1 cellular context compared by ENCODE assay signal in the genomic region with DNA sequence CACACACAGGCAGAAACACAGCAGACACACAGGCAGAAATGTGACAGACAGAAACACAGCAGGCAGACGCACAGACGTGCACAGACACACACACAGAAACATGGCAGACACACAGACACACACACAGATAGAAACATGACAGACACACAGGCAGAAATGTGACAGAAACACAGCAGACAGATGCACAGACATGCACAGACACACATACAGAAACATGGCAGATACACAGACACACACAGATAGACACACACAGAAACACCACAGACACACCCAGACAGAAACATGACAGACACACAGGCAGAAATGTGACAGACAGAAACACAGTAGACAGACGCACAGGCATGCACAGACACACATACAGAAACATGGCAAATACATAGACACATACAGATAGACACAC.
TF ChIP-seq lines count a peak whose summit lies in the region.

No MANE protein-coding gene starts in this region.

TF ChIP-seq in GM12878, 131 proteins besides CTCF, POLR2A, EP300 and RAD21:
- TF ChIP-seq, protein P1, sequence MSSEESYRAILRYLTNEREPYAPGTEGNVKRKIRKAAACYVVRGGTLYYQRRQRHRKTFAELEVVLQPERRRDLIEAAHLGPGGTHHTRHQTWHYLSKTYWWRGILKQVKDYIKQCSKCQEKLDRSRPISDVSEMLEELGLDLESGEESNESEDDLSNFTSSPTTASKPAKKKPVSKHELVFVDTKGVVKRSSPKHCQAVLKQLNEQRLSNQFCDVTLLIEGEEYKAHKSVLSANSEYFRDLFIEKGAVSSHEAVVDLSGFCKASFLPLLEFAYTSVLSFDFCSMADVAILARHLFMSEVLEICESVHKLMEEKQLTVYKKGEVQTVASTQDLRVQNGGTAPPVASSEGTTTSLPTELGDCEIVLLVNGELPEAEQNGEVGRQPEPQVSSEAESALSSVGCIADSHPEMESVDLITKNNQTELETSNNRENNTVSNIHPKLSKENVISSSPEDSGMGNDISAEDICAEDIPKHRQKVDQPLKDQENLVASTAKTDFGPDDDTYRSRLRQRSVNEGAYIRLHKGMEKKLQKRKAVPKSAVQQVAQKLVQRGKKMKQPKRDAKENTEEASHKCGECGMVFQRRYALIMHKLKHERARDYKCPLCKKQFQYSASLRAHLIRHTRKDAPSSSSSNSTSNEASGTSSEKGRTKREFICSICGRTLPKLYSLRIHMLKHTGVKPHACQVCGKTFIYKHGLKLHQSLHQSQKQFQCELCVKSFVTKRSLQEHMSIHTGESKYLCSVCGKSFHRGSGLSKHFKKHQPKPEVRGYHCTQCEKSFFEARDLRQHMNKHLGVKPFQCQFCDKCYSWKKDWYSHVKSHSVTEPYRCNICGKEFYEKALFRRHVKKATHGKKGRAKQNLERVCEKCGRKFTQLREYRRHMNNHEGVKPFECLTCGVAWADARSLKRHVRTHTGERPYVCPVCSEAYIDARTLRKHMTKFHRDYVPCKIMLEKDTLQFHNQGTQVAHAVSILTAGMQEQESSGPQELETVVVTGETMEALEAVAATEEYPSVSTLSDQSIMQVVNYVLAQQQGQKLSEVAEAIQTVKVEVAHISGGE (CRISPR knock-in tag; IDR thresholded peaks at IDR 0.05): no peak
- TF ChIP-seq LARP7 (IDR thresholded peaks at IDR 0.05) (no peak), IRF4 (IDR thresholded peaks at IDR 0.05; ENCODE audit: low read depth, low read length) (no peak), ZNF217 (IDR thresholded peaks at IDR 0.05) (no peak), PKNOX1 (IDR thresholded peaks at IDR 0.05) (0 out of 2 replicates have a peak, but pooled peaks have one; percentile 31), HDGF (IDR thresholded peaks at IDR 0.05) (peak; percentile 59; the same call in 1 of the 2 replicates), NBN (IDR thresholded peaks at IDR 0.05) (no peak), POLR2AphosphoS5 (IDR thresholded peaks at IDR 0.05; ENCODE audit: low read length) (no peak), DPF2 (IDR thresholded peaks at IDR 0.05) (no peak)
- TF ChIP-seq, protein P2, sequence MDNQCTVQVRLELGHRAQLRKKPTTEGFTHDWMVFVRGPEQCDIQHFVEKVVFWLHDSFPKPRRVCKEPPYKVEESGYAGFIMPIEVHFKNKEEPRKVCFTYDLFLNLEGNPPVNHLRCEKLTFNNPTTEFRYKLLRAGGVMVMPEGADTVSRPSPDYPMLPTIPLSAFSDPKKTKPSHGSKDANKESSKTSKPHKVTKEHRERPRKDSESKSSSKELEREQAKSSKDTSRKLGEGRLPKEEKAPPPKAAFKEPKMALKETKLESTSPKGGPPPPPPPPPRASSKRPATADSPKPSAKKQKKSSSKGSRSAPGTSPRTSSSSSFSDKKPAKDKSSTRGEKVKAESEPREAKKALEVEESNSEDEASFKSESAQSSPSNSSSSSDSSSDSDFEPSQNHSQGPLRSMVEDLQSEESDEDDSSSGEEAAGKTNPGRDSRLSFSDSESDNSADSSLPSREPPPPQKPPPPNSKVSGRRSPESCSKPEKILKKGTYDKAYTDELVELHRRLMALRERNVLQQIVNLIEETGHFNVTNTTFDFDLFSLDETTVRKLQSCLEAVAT (IDR thresholded peaks at IDR 0.05): 0 out of 2 replicates have a peak, but pooled peaks have one; percentile 56
